In the genomic region with DNA sequence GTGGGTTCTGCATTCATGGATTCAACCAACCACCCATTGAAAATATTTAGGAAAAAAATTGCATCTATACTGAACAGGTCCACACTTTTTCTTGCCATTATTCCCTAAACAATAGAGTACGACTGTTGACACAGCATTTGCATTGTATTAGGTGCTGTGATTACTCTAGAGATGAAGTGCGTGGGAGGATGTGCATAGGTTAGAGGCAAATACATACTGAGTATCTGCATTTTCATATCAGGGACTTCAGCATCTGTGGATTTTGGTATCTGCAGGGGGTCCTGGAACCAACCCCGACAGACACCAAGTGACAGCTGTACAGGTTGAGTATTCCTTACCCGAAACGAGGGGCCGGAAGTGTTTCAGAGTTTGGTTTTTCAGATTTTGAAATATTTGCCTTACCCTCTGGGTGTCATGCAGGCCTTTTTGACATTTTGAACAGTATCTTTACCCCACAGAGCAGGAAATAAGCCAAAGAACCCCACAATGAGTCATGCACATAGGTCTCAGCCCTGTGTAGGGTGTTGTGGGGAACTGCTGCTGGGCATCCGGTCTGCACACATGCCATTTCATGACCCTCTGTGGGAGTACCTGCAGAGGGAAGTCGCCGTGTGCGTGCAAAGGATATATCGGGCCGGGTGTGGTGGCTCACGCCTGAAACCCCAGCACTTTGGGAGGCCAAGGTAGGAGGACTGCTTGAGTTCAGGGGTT, we compare ENCODE assay signal across 9 cellular contexts. TPM values are rescaled to one million over a fixed set of nuclear protein-coding genes. Genes with fewer than 3 reads are reported as not detected.
DNase-seq lines count a peak whose midpoint lies in the region; ATAC-seq, FAIRE-seq and TF ChIP-seq lines count a peak whose summit lies in the region.
"Had no signal": no experiment of that assay in that cellular context is flagged by ENCODE, and none has a peak within 500 bp of the region (broad histone marks: within the 10 kb centered on the region; RNA-seq: fewer than 3 reads in every experiment).

No MANE protein-coding gene starts in this region.

- no peaks in the 10 kb centered on the region for H3K9me3 Mint-ChIP-seq in activated T-cell treated with anti-CD3 and anti-CD28 coated beads, Interleukin-2, amount 50 U/mL, for 72 hours
- no peaks in the 10 kb centered on the region for H3K9me3 Mint-ChIP-seq in endothelial cell (ENCODE audit: unreplicated experiment)

- H3K4me1 ChIP-seq in NT2/D1 (ENCODE audit: insufficient read depth, insufficient read length) (no peaks in the 10 kb centered on the region), small intestine (ENCODE audit: control insufficient read depth in 2 of 2, insufficient read depth in 1 of 2, low read depth in 1 of 2, low read length in 1 of 2) (peaks cover 0 to 4% of the 10 kb centered on the region in 2 donors)

- H3K4me1 Mint-ChIP-seq in activated T-cell treated with anti-CD3 and anti-CD28 coated beads, Interleukin-2, amount 50 U/mL, for 72 hours (ENCODE audit: low read depth): peaks cover 29% of the 10 kb centered on the region
- H3K4me1 Mint-ChIP-seq in endothelial cell (ENCODE audit: unreplicated experiment): peaks cover 8% of the 10 kb centered on the region

- H3K9ac ChIP-seq in NT2/D1 (ENCODE audit: insufficient read length, low read depth): peak overlapping the region; percentile 2

- no peak overlapping the region for H3K27ac ChIP-seq in small intestine (ENCODE audit: low read depth in 1 of 2, low read length in 1 of 2)

- no peak overlapping the region for H3K4me3 ChIP-seq in NT2/D1 (ENCODE audit: insufficient read length, low read depth)
- H3K4me3 ChIP-seq in small intestine (ENCODE audit: low read depth in 1 of 2, low read length in 2 of 2): no peak overlapping the region
- H3K4me3 ChIP-seq: skin epidermis had no signal

- no peaks in the 10 kb centered on the region for H3K27me3 ChIP-seq in NT2/D1 (ENCODE audit: insufficient read depth, insufficient read length)
- no peaks in the 10 kb centered on the region for H3K27me3 ChIP-seq in small intestine (ENCODE audit: control insufficient read depth in 2 of 2, insufficient read depth in 2 of 2, low read length in 2 of 2)

- intact Hi-C loops in head of caudate nucleus (cut with DNase I): no loop called here

- H3K9me3 ChIP-seq in NT2/D1 (ENCODE audit: insufficient read depth, low read length): no peaks in the 10 kb centered on the region
- H3K9me3 ChIP-seq in small intestine (ENCODE audit: control insufficient read depth, low read depth): no peaks in the 10 kb centered on the region

- peak; percentile 72 for ATAC-seq in GM18517 (IDR thresholded peaks at IDR 0.05; ENCODE audit: unreplicated experiment)
- ATAC-seq in activated T-cell treated with anti-CD3 and anti-CD28 coated beads, Interleukin-2, amount 50 U/mL, for 72 hours (replicated peaks in 1 of 2): peak; percentile 99

- no peak for FAIRE-seq in small intestine (lab: Jason Lieb, UNC)

- no peaks in the 10 kb centered on the region for H3K27me3 Mint-ChIP-seq in activated T-cell treated with anti-CD3 and anti-CD28 coated beads, Interleukin-2, amount 50 U/mL, for 72 hours (ENCODE audit: low read depth)
- H3K27me3 Mint-ChIP-seq in endothelial cell (ENCODE audit: unreplicated experiment): no peaks in the 10 kb centered on the region

- H3K27ac Mint-ChIP-seq in activated T-cell treated with anti-CD3 and anti-CD28 coated beads, Interleukin-2, amount 50 U/mL, for 72 hours: peak overlapping the region; percentile 87
- no peak overlapping the region for H3K27ac Mint-ChIP-seq in endothelial cell (ENCODE audit: unreplicated experiment)

- TF ChIP-seq CTCF in endothelial cell (IDR thresholded peaks at IDR 0.05; ENCODE audit: unreplicated experiment): no peak

- H3K4me3 Mint-ChIP-seq in activated T-cell treated with anti-CD3 and anti-CD28 coated beads, Interleukin-2, amount 50 U/mL, for 72 hours: peak overlapping the region in 1 of 2 donors; percentile 73
- no peak overlapping the region for H3K4me3 Mint-ChIP-seq in endothelial cell (ENCODE audit: unreplicated experiment)

- peaks cover 6 to 21% of the 10 kb centered on the region in 2 donors for H3K36me3 Mint-ChIP-seq in activated T-cell treated with anti-CD3 and anti-CD28 coated beads, Interleukin-2, amount 50 U/mL, for 72 hours (ENCODE audit: insufficient read depth in 2 of 2)
- peaks cover 17% of the 10 kb centered on the region for H3K36me3 Mint-ChIP-seq in endothelial cell (ENCODE audit: low read depth, unreplicated experiment)

- H3K36me3 ChIP-seq in NT2/D1 (ENCODE audit: insufficient read depth, insufficient read length, low read length): peaks cover 57% of the 10 kb centered on the region
- H3K36me3 ChIP-seq in small intestine (ENCODE audit: control insufficient read depth in 2 of 2, insufficient read depth in 2 of 2, low read length in 2 of 2): peaks cover 6 to 13% of the 10 kb centered on the region in 2 donors

- 79 to 89% (median 80%) methylated on average over 13 of the region's 13 CpGs for WGBS in small intestine, 3 donors

- DNase-seq in NT2/D1 (ENCODE audit: low read depth, low spot score) (no peak), small intestine (peak; percentile 69), COR-L47 (lab: John Stamatoyannopoulos, UW) (no peak), putamen (ENCODE audit: low spot score) (no peak), endothelial cell (ENCODE audit: low spot score) (no peak), head of caudate nucleus (no peak)
- DNase-seq in activated T-cell treated with anti-CD3 and anti-CD28 coated beads, Interleukin-2, amount 50 U/mL, for 72 hours: peak; percentile 74 to 76

RNA-seq across cellular contexts. Expression of a gene that starts 14.5 kb away (rescaled TPM):
- total RNA-seq in activated T-cell treated with anti-CD3 and anti-CD28 coated beads, Interleukin-2, amount 50 U/mL, for 72 hours: 10 to 100 TPM; 79.3 to 94.7 TPM
- 10 to 100 TPM; 35.9 to 59.5 (median 45.4) TPM for polyA plus RNA-seq in small intestine
- total RNA-seq in endothelial cell (ENCODE audit: unreplicated experiment): 61.8 TPM

RNA-seq across cellular contexts. Expression of a gene that starts 14.8 kb away (rescaled TPM):
- 10 to 100 TPM; 84.6 to 85.4 TPM for total RNA-seq in activated T-cell treated with anti-CD3 and anti-CD28 coated beads, Interleukin-2, amount 50 U/mL, for 72 hours
- 10 to 100 TPM; 40.0 to 66.2 (median 45.7) TPM for polyA plus RNA-seq in small intestine
- 85.9 TPM for total RNA-seq in endothelial cell (ENCODE audit: unreplicated experiment)

RNA-seq across cellular contexts. Expression of a gene that starts 51.7 kb away (rescaled TPM):
- total RNA-seq in activated T-cell treated with anti-CD3 and anti-CD28 coated beads, Interleukin-2, amount 50 U/mL, for 72 hours: 10 to 100 TPM; 20.3 to 20.9 TPM
- 1 to 10 TPM; 1.4 to 3.3 (median 2.2) TPM for polyA plus RNA-seq in small intestine
- total RNA-seq in endothelial cell (ENCODE audit: unreplicated experiment): 9.9 TPM

Comparison
In these comparisons a context has a peak if more than half of its experiments do, and no peak if none do; other contexts are left out.
1. DNase-seq: peak in activated T-cell treated with anti-CD3 and anti-CD28 coated beads, Interleukin-2, amount 50 U/mL, for 72 hours (2 of 2) and small intestine (single experiment); none in NT2/D1 (single experiment), COR-L47 (single experiment), putamen (single experiment), endothelial cell (single experiment) and head of caudate nucleus (0 of 42).